Comparison of ENCODE assay signal across 29 cellular contexts in genomic region chr14:52190532-52190931, GRCh38.
"Had no signal": no experiment of that assay in that cellular context is flagged by ENCODE, and none has a peak within 500 bp of the region (broad histone marks: within the 10 kb centered on the region; RNA-seq: fewer than 3 reads in every experiment).

No MANE protein-coding gene starts in this region.

- H3K4me3 ChIP-seq: adrenal gland, body of pancreas, coronary artery, dorsolateral prefrontal cortex, gastrocnemius medialis, heart right ventricle, hepatocyte had no signal

- H3K4me1 ChIP-seq: adrenal gland, body of pancreas, foreskin keratinocyte, gastrocnemius medialis, heart right ventricle had no signal

- H3K27ac Mint-ChIP-seq: activated CD4-positive, alpha-beta memory T cell treated with anti-CD3 and anti-CD28 coated beads, Interleukin-2, amount 10 ng/mL, durations not matched to agents 7 days and 5 days; activated CD4-positive, alpha-beta T cell treated with anti-CD3 and anti-CD28 coated beads, Interleukin-2, amount 10 ng/mL, durations not matched to agents 7 days and 5 days; activated naive CD4-positive, alpha-beta T cell treated with anti-CD3 and anti-CD28 coated beads, Interleukin-2, amount 10 ng/mL, durations not matched to agents 7 days and 5 days; activated naive CD4-positive, alpha-beta T cell treated with anti-CD3 and anti-CD28 coated beads, Interleukin-2, amount 50 U/mL, for 72 hours; activated T-cell treated with anti-CD3 and anti-CD28 coated beads, Interleukin-2, amount 50 U/mL, for 24 hours; activated T-cell treated with anti-CD3 and anti-CD28 coated beads, Interleukin-2, amount 50 U/mL, for 72 hours; dendritic cell treated with granulocyte-macrophage colony-stimulating factor and Interleukin-4, amounts not matched to agents 40 ng/mL and 50 ng/mL, for 4 days; endodermal cell had no signal

- DNase-seq: activated CD4-positive, alpha-beta memory T cell treated with anti-CD3 and anti-CD28 coated beads, Interleukin-2, amount 10 ng/mL, durations not matched to agents 7 days and 5 days; activated CD4-positive, alpha-beta T cell treated with anti-CD3 and anti-CD28 coated beads for 1 hour; activated CD4-positive, alpha-beta T cell treated with anti-CD3 and anti-CD28 coated beads for 4 hours; activated CD4-positive, alpha-beta T cell treated with anti-CD3 and anti-CD28 coated beads, Interleukin-2, amount 10 ng/mL, durations not matched to agents 7 days and 5 days; activated CD4-positive, alpha-beta T cell treated with anti-CD3 and anti-CD28 coated beads, Interleukin-2, amount 50 U/mL, for 4 hours; activated CD8-positive, alpha-beta memory T cell treated with anti-CD3 and anti-CD28 coated beads, Interleukin-2, amount 50 U/mL, for 48 hours; activated gamma-delta T cell; activated naive CD4-positive, alpha-beta T cell; activated naive CD4-positive, alpha-beta T cell treated with anti-CD3 and anti-CD28 coated beads, Interleukin-2, amount 10 ng/mL, durations not matched to agents 7 days and 5 days; activated T-cell treated with anti-CD3 and anti-CD28 coated beads for 4 hours; activated T-cell treated with anti-CD3 and anti-CD28 coated beads, Interleukin-2, amount 50 U/mL, for 24 hours; activated T-cell treated with anti-CD3 and anti-CD28 coated beads, Interleukin-2, amount 50 U/mL, for 72 hours; adrenal gland; amygdala; aorta; body of pancreas; dorsolateral prefrontal cortex; effector memory CD4-positive, alpha-beta T cell; endodermal cell; foreskin keratinocyte; gastrocnemius medialis; heart right ventricle; T-helper 2 cell had no signal

- ATAC-seq: activated naive CD4-positive, alpha-beta T cell treated with anti-CD3 and anti-CD28 coated beads, Interleukin-2, amount 50 U/mL, for 72 hours; activated T-cell treated with anti-CD3 and anti-CD28 coated beads, Interleukin-2, amount 50 U/mL, for 72 hours; body of pancreas; esophagus mucosa; foreskin keratinocyte; gastrocnemius medialis; heart right ventricle had no signal

- H3K9me3 ChIP-seq: adrenal gland, gastrocnemius medialis had no signal

- H3K27me3 ChIP-seq: adrenal gland, body of pancreas, dorsolateral prefrontal cortex, gastrocnemius medialis, heart right ventricle, hepatocyte had no signal

- H3K36me3 Mint-ChIP-seq: activated naive CD4-positive, alpha-beta T cell treated with anti-CD3 and anti-CD28 coated beads, Interleukin-2, amount 10 ng/mL, durations not matched to agents 7 days and 5 days had no signal

- H3K4me1 Mint-ChIP-seq: activated CD4-positive, alpha-beta T cell treated with anti-CD3 and anti-CD28 coated beads, Interleukin-2, amount 10 ng/mL, durations not matched to agents 7 days and 5 days; activated naive CD4-positive, alpha-beta T cell treated with anti-CD3 and anti-CD28 coated beads, Interleukin-2, amount 10 ng/mL, durations not matched to agents 7 days and 5 days; endodermal cell had no signal

- H3K27ac ChIP-seq: adrenal gland, body of pancreas, coronary artery, dorsolateral prefrontal cortex, foreskin keratinocyte, gastrocnemius medialis, heart right ventricle, hepatocyte had no signal

- H3K27me3 Mint-ChIP-seq: activated T-cell treated with anti-CD3 and anti-CD28 coated beads, Interleukin-2, amount 50 U/mL, for 24 hours; central memory CD8-positive, alpha-beta T cell; dendritic cell treated with granulocyte-macrophage colony-stimulating factor and Interleukin-4, amounts not matched to agents 40 ng/mL and 50 ng/mL, for 4 days had no signal

- H3K4me3 Mint-ChIP-seq: activated CD4-positive, alpha-beta memory T cell treated with anti-CD3 and anti-CD28 coated beads, Interleukin-2, amount 10 ng/mL, durations not matched to agents 7 days and 5 days; activated CD4-positive, alpha-beta T cell treated with anti-CD3 and anti-CD28 coated beads, Interleukin-2, amount 10 ng/mL, durations not matched to agents 7 days and 5 days; activated naive CD4-positive, alpha-beta T cell treated with anti-CD3 and anti-CD28 coated beads, Interleukin-2, amount 10 ng/mL, durations not matched to agents 7 days and 5 days; activated T-cell treated with anti-CD3 and anti-CD28 coated beads, Interleukin-2, amount 50 U/mL, for 24 hours; activated T-cell treated with anti-CD3 and anti-CD28 coated beads, Interleukin-2, amount 50 U/mL, for 72 hours; central memory CD8-positive, alpha-beta T cell; dendritic cell treated with granulocyte-macrophage colony-stimulating factor and Interleukin-4, amounts not matched to agents 40 ng/mL and 50 ng/mL, for 4 days; endodermal cell had no signal

- H3K36me3 ChIP-seq: adrenal gland, gastrocnemius medialis, heart right ventricle had no signal
